ENCODE assay signal across 25 cellular contexts in the genomic region with DNA sequence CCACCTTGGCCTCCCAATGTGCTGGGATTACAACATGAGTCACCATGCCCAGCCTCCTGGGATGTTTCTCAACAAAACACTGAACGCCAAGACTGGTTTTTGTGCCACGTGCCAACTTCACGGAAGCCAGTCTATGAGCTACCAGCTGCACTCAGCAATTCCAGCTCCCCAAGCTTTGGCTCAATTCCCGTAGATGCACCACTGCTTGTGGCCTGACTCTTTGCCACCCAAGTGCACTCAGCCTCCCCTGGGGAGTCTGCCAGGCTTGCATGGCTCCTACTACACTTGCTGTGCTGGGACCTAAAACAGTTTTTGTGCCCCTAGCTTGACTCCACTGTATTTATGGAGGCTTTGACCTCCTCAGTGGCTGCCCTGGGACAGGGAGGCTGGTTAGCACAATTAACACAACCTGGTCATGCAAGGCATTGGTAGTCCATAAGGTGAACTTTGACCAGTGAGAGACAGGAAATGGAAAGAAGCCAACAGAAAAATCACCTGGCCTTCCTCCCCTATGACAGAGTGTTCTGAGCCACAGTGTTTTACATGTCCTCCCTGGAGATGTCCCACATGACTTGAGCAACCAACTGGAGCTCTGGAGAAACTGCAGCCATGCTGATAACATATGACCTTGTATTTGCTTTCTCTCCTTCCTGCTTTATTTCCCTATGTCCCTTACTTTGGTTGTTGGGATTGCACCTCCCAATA.
A peak's percentile ranks its signal among the peaks of the same experiment; 100 is the strongest.
DNase-seq lines count a peak whose midpoint lies in the region; ATAC-seq and TF ChIP-seq lines count a peak whose summit lies in the region.
"Had no signal": no experiment of that assay in that cellular context is flagged by ENCODE, and none has a peak within 500 bp of the region (broad histone marks: within the 10 kb centered on the region; RNA-seq: fewer than 3 reads in every experiment).

No MANE protein-coding gene starts in this region.

- no peak for DNase-seq in left cardiac atrium
- DNase-seq in Right ventricle myocardium superior = no peak
- peak; percentile 8 for DNase-seq in LoVo (ENCODE audit: low spot score)
- DNase-seq in foreskin keratinocyte = peak; percentile 2 to 3
- DNase-seq: activated CD4-positive, alpha-beta T cell treated with anti-CD3 and anti-CD28 coated beads, Interleukin-2, amount 50 U/mL, for 1 hour; activated CD8-positive, alpha-beta memory T cell treated with anti-CD3 and anti-CD28 coated beads, Interleukin-2, amount 50 U/mL, for 4 hours; activated effector memory CD4-positive, alpha-beta T cell treated with Interleukin-2 at 50 U/mL for 16 hours; caudate nucleus; CD4-positive, CD25-positive, alpha-beta regulatory T cell; DND-41; dorsolateral prefrontal cortex; mesendoderm; naive thymus-derived CD8-positive, alpha-beta T cell; NCI-H146; NCI-H2171 treated with DMSO at 0.1 percent for 48 hours; ovary; sigmoid colon; T-helper 2 cell had no signal

- intact Hi-C loops in left cardiac atrium (cut with DNase I) = no loop called here
- intact Hi-C loops in Right ventricle myocardium superior (cut with DNase I) = no loop called here

- peak; percentile 74 to 76 for ATAC-seq in left cardiac atrium
- no peak for ATAC-seq in Right ventricle myocardium superior (ENCODE audit: poor library complexity)
- no peak for ATAC-seq in foreskin keratinocyte
- ATAC-seq in HG02840 (IDR thresholded peaks at IDR 0.05; ENCODE audit: low FRiP score, unreplicated experiment) = no peak
- no peak for ATAC-seq in HG02798 (IDR thresholded peaks at IDR 0.05; ENCODE audit: poor library complexity, unreplicated experiment)
- ATAC-seq in HG03469 (IDR thresholded peaks at IDR 0.05; ENCODE audit: unreplicated experiment) = no peak
- ATAC-seq: naive thymus-derived CD8-positive, alpha-beta T cell; stimulated activated effector memory CD8-positive, alpha-beta T cell treated with anti-CD3 and anti-CD28 coated beads, Interleukin-12 subunit alpha, Interleukin-12 subunit beta, amount 100 ng/mL, for 72 hours had no signal

- no peaks in the 10 kb centered on the region for H3K36me3 ChIP-seq in subcutaneous abdominal adipose tissue (ENCODE audit: control insufficient read depth in 5 of 5, insufficient read depth in 5 of 5, low read length in 5 of 5)
- H3K36me3 ChIP-seq: ovary, sigmoid colon, thoracic aorta had no signal

- no peak overlapping the region for H3K4me3 ChIP-seq in subcutaneous abdominal adipose tissue (ENCODE audit: low read depth in 1 of 5, low read length in 5 of 5)
- H3K4me3 ChIP-seq: dorsolateral prefrontal cortex, ovary, sigmoid colon, thoracic aorta had no signal

- H3K27ac ChIP-seq in foreskin keratinocyte = no peak overlapping the region
- peak overlapping the region; percentile 66 for H3K27ac ChIP-seq in subcutaneous abdominal adipose tissue (ENCODE audit: low read depth, low read length)
- H3K27ac ChIP-seq: dorsolateral prefrontal cortex, epithelial cell of prostate, ovary, sigmoid colon, thoracic aorta had no signal

- H3K9ac ChIP-seq in subcutaneous abdominal adipose tissue (ENCODE audit: low read length in 5 of 5) = no peak overlapping the region

- H3K4me1 ChIP-seq in foreskin keratinocyte (no peaks in the 10 kb centered on the region), subcutaneous abdominal adipose tissue (ENCODE audit: control insufficient read depth in 5 of 5, insufficient read depth in 5 of 5, low read length in 5 of 5) (peaks cover 2 to 38% (median 11%) of the 10 kb centered on the region in 5 donors)
- H3K4me1 ChIP-seq: sigmoid colon had no signal

- no peaks in the 10 kb centered on the region for H3K9me3 ChIP-seq in subcutaneous abdominal adipose tissue (ENCODE audit: control insufficient read depth in 5 of 5, low read length in 5 of 5)
- H3K9me3 ChIP-seq: ovary, sigmoid colon, thoracic aorta had no signal

- H3K27me3 ChIP-seq in foreskin keratinocyte (no peaks in the 10 kb centered on the region), subcutaneous abdominal adipose tissue (ENCODE audit: control insufficient read depth in 5 of 5, insufficient read depth in 4 of 5, low read length in 5 of 5) (no peaks in the 10 kb centered on the region)
- H3K27me3 ChIP-seq: ovary, sigmoid colon had no signal

- TF ChIP-seq CTCF in foreskin keratinocyte (conservative IDR thresholded peaks at IDR 0.05) = no peak

Comparison
In these comparisons a context has a peak if more than half of its experiments do, and no peak if none do; other contexts are left out.
1. ATAC-seq: peak in left cardiac atrium (2 of 2); none in Right ventricle myocardium superior (single experiment), foreskin keratinocyte (single experiment), HG02840 (single experiment), HG02798 (single experiment) and HG03469 (single experiment).
2. DNase-seq: peak in LoVo (single experiment) and foreskin keratinocyte (2 of 2); none in left cardiac atrium (single experiment) and Right ventricle myocardium superior (single experiment).